Comparison of ENCODE assay signal across 16 cellular contexts in the genomic region with DNA sequence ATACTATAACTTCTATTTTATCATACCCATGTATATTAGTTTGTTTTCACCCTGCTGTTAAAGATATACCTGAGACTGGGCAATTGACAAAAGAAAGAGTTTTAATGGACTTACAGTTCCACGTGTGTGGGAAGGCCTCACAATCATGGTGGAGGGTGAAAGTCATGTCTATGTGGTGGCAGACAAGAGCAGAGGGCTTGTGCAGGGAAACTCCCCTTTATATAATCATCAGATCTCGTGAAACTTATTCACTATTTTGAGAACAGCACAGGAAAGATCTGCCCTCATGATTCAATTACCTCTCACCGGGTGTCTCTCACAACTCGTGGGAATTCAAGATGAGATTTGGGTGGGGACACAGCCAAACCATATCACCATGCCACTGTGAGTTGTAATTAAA.
A peak's percentile ranks its signal among the peaks of the same experiment; 100 is the strongest.
DNase-seq lines count a peak whose midpoint lies in the region; ATAC-seq, FAIRE-seq and TF ChIP-seq lines count a peak whose summit lies in the region.
"Had no signal": no experiment of that assay in that cellular context is flagged by ENCODE, and none has a peak within 500 bp of the region (broad histone marks: within the 10 kb centered on the region; RNA-seq: fewer than 3 reads in every experiment).

No MANE protein-coding gene starts in this region.

- CTCF ChIA-PET in activated CD8-positive, alpha-beta T cell treated with anti-CD3 and anti-CD28 coated beads for 36 hours (lab: Charles Lee): no interaction called here
- CTCF ChIA-PET in activated CD8-positive, alpha-beta T cell treated with anti-CD3 and anti-CD28 coated beads, Interleukin-2, amount 10 ng/mL, durations not matched to agents 7 days and 5 days (lab: Charles Lee): no interaction called here

- peaks cover 2% of the 10 kb centered on the region for H3K9me3 Mint-ChIP-seq in activated CD8-positive, alpha-beta T cell treated with anti-CD3 and anti-CD28 coated beads for 36 hours
- no peaks in the 10 kb centered on the region for H3K9me3 Mint-ChIP-seq in activated CD8-positive, alpha-beta T cell treated with anti-CD3 and anti-CD28 coated beads, Interleukin-2, amount 10 ng/mL, durations not matched to agents 7 days and 5 days (ENCODE audit: insufficient read depth)
- no peaks in the 10 kb centered on the region for H3K9me3 Mint-ChIP-seq in activated T-helper 17 cell treated with anti-CD3 and anti-CD28 coated beads, Interleukin-2, amount 50 U/mL, for 72 hours
- H3K9me3 Mint-ChIP-seq in immature natural killer cell: no peaks in the 10 kb centered on the region
- H3K9me3 Mint-ChIP-seq: HFFc6 had no signal

- DNase-seq in activated CD8-positive, alpha-beta T cell treated with anti-CD3 and anti-CD28 coated beads for 36 hours: peak; percentile 3
- DNase-seq in activated CD8-positive, alpha-beta T cell treated with anti-CD3 and anti-CD28 coated beads, Interleukin-2, amount 10 ng/mL, durations not matched to agents 7 days and 5 days: no peak
- DNase-seq in GM18507 (ENCODE audit: extremely low spot score, insufficient read length, low read depth) (no peak), immature natural killer cell (no peak), dorsolateral prefrontal cortex (no peak)
- DNase-seq in stimulated activated CD8-positive, alpha-beta memory T cell treated with anti-CD3 and anti-CD28 coated beads, Interleukin-4, amount 100 ng/mL, for 48 hours: no peak
- DNase-seq: 8988T; ACHN; CD4-positive, CD25-positive, alpha-beta regulatory T cell; DMS79; HCEC 1CT; HFFc6 had no signal

- peak; percentile 41 for FAIRE-seq in GM18507 (lab: Jason Lieb, UNC)
- FAIRE-seq: GM12891 had no signal

- POLR2A ChIA-PET in activated CD8-positive, alpha-beta T cell treated with anti-CD3 and anti-CD28 coated beads for 36 hours (lab: Charles Lee): no interaction called here
- POLR2A ChIA-PET in activated CD8-positive, alpha-beta T cell treated with anti-CD3 and anti-CD28 coated beads, Interleukin-2, amount 10 ng/mL, durations not matched to agents 7 days and 5 days (lab: Charles Lee): no interaction called here

- ATAC-seq in activated CD8-positive, alpha-beta T cell treated with anti-CD3 and anti-CD28 coated beads for 36 hours: no peak
- ATAC-seq in activated CD8-positive, alpha-beta T cell treated with anti-CD3 and anti-CD28 coated beads, Interleukin-2, amount 10 ng/mL, durations not matched to agents 7 days and 5 days: no peak
- ATAC-seq in activated T-helper 17 cell treated with anti-CD3 and anti-CD28 coated beads, Interleukin-2, amount 50 U/mL, for 72 hours (replicated peaks): peak; percentile 62
- ATAC-seq in GM18520 (IDR thresholded peaks at IDR 0.05; ENCODE audit: unreplicated experiment): no peak

- H3K27me3 Mint-ChIP-seq in activated CD8-positive, alpha-beta T cell treated with anti-CD3 and anti-CD28 coated beads for 36 hours: no peaks in the 10 kb centered on the region
- H3K27me3 Mint-ChIP-seq in activated CD8-positive, alpha-beta T cell treated with anti-CD3 and anti-CD28 coated beads, Interleukin-2, amount 10 ng/mL, durations not matched to agents 7 days and 5 days (ENCODE audit: low read depth): no peaks in the 10 kb centered on the region
- H3K27me3 Mint-ChIP-seq in activated T-helper 17 cell treated with anti-CD3 and anti-CD28 coated beads, Interleukin-2, amount 50 U/mL, for 72 hours: no peaks in the 10 kb centered on the region
- peaks cover 0 to 6% (median 0%) of the 10 kb centered on the region in 3 donors for H3K27me3 Mint-ChIP-seq in immature natural killer cell (ENCODE audit: low read depth in 3 of 3)
- H3K27me3 Mint-ChIP-seq: CD4-positive, CD25-positive, alpha-beta regulatory T cell had no signal

- peaks cover 0 to 7% (median 0%) of the 10 kb centered on the region in 45 donors for H3K27me3 ChIP-seq in dorsolateral prefrontal cortex
- H3K27me3 ChIP-seq: BLaER1 treated with 17β-estradiol and CSF1 and Interleukin-3, amounts not matched to agents 10 nM and 100 nM had no signal

- no peak overlapping the region for H3K27ac ChIP-seq in dorsolateral prefrontal cortex

- intact Hi-C loops in activated CD8-positive, alpha-beta T cell treated with anti-CD3 and anti-CD28 coated beads for 36 hours (cut with micrococcal nuclease): no loop called here
- intact Hi-C loops in dorsolateral prefrontal cortex (cut with DNase I): no loop called here

- no peak overlapping the region for H3K4me3 ChIP-seq in dorsolateral prefrontal cortex
- H3K4me3 ChIP-seq: BLaER1 treated with 17β-estradiol and CSF1 and Interleukin-3, amounts not matched to agents 10 nM and 100 nM had no signal

- H3K4me3 Mint-ChIP-seq in activated CD8-positive, alpha-beta T cell treated with anti-CD3 and anti-CD28 coated beads for 36 hours: no peak overlapping the region
- H3K4me3 Mint-ChIP-seq in activated CD8-positive, alpha-beta T cell treated with anti-CD3 and anti-CD28 coated beads, Interleukin-2, amount 10 ng/mL, durations not matched to agents 7 days and 5 days: no peak overlapping the region
- H3K4me3 Mint-ChIP-seq in activated T-helper 17 cell treated with anti-CD3 and anti-CD28 coated beads, Interleukin-2, amount 50 U/mL, for 72 hours: no peak overlapping the region
- no peak overlapping the region for H3K4me3 Mint-ChIP-seq in immature natural killer cell
- H3K4me3 Mint-ChIP-seq: CD4-positive, CD25-positive, alpha-beta regulatory T cell; HFFc6 had no signal

- no peak for TF ChIP-seq CTCF in activated CD8-positive, alpha-beta T cell treated with anti-CD3 and anti-CD28 coated beads for 36 hours (IDR thresholded peaks at IDR 0.05)
- TF ChIP-seq CTCF in dorsolateral prefrontal cortex (IDR thresholded peaks at IDR 0.05 in 54 of 56, conservative IDR thresholded peaks at IDR 0.05 in 2 of 56; ENCODE audit: low read depth in 1 of 56, partially characterized antibody in 56 of 56): no peak

- H3K36me3 Mint-ChIP-seq in activated CD8-positive, alpha-beta T cell treated with anti-CD3 and anti-CD28 coated beads for 36 hours (ENCODE audit: low read depth): peaks cover 25% of the 10 kb centered on the region
- H3K36me3 Mint-ChIP-seq in activated CD8-positive, alpha-beta T cell treated with anti-CD3 and anti-CD28 coated beads, Interleukin-2, amount 10 ng/mL, durations not matched to agents 7 days and 5 days (ENCODE audit: low read depth): peaks cover 63% of the 10 kb centered on the region
- H3K36me3 Mint-ChIP-seq in activated T-helper 17 cell treated with anti-CD3 and anti-CD28 coated beads, Interleukin-2, amount 50 U/mL, for 72 hours (ENCODE audit: low read depth): peaks cover 66% of the 10 kb centered on the region
- peaks cover 28 to 42% (median 29%) of the 10 kb centered on the region in 3 donors for H3K36me3 Mint-ChIP-seq in immature natural killer cell

- H3K27ac Mint-ChIP-seq in activated CD8-positive, alpha-beta T cell treated with anti-CD3 and anti-CD28 coated beads for 36 hours: no peak overlapping the region
- no peak overlapping the region for H3K27ac Mint-ChIP-seq in activated CD8-positive, alpha-beta T cell treated with anti-CD3 and anti-CD28 coated beads, Interleukin-2, amount 10 ng/mL, durations not matched to agents 7 days and 5 days
- no peak overlapping the region for H3K27ac Mint-ChIP-seq in activated T-helper 17 cell treated with anti-CD3 and anti-CD28 coated beads, Interleukin-2, amount 50 U/mL, for 72 hours
- H3K27ac Mint-ChIP-seq in immature natural killer cell: peak overlapping the region in 5 of 6 donors; percentile 46 to 80 (median 61)
- H3K27ac Mint-ChIP-seq: CD4-positive, CD25-positive, alpha-beta regulatory T cell; HFFc6 had no signal

- H3K4me1 Mint-ChIP-seq in activated CD8-positive, alpha-beta T cell treated with anti-CD3 and anti-CD28 coated beads for 36 hours (ENCODE audit: low read depth): peaks cover 16% of the 10 kb centered on the region
- peaks cover 25% of the 10 kb centered on the region for H3K4me1 Mint-ChIP-seq in activated CD8-positive, alpha-beta T cell treated with anti-CD3 and anti-CD28 coated beads, Interleukin-2, amount 10 ng/mL, durations not matched to agents 7 days and 5 days (ENCODE audit: low read depth)
- peaks cover 10% of the 10 kb centered on the region for H3K4me1 Mint-ChIP-seq in activated T-helper 17 cell treated with anti-CD3 and anti-CD28 coated beads, Interleukin-2, amount 50 U/mL, for 72 hours
- H3K4me1 Mint-ChIP-seq in immature natural killer cell: peaks cover 28 to 47% of the 10 kb centered on the region in 2 donors

Comparison
In these comparisons a context has a peak if more than half of its experiments do, and no peak if none do; other contexts are left out.
1. H3K27ac Mint-ChIP-seq: peak in immature natural killer cell (5 of 6); none in activated CD8-positive, alpha-beta T cell treated with anti-CD3 and anti-CD28 coated beads for 36 hours (single experiment), activated CD8-positive, alpha-beta T cell treated with anti-CD3 and anti-CD28 coated beads, Interleukin-2, amount 10 ng/mL, durations not matched to agents 7 days and 5 days (single experiment) and activated T-helper 17 cell treated with anti-CD3 and anti-CD28 coated beads, Interleukin-2, amount 50 U/mL, for 72 hours (single experiment).